In genomic region chr10:4070171-4070570, GRCh38 we compare ENCODE assay signal across 19 cellular contexts.
"Had no signal": no experiment of that assay in that cellular context is flagged by ENCODE, and none has a peak within 500 bp of the region (broad histone marks: within the 10 kb centered on the region; RNA-seq: fewer than 3 reads in every experiment).

No MANE protein-coding gene starts in this region.

- H3K4me1 Mint-ChIP-seq: stimulated activated memory B cell treated with anti-CD40 and anti-IgM and Interleukin-4, amounts not matched to agents 10 μg/mL and 1 μg/mL and 100 μg/mL, for 72 hours had no signal

- H3K27me3 ChIP-seq: adrenal gland, colonic mucosa, left lung, right lobe of liver, stomach, suprapubic skin had no signal

- H3K4me3 Mint-ChIP-seq: activated CD8-positive, alpha-beta T cell treated with anti-CD3 and anti-CD28 coated beads, Interleukin-2, amount 10 ng/mL, durations not matched to agents 7 days and 5 days; activated T-helper 17 cell treated with anti-CD3 and anti-CD28 coated beads, Interleukin-2, amount 50 U/mL, for 72 hours; natural killer cell treated with Interleukin-12 subunit alpha and Interleukin-12 subunit beta and Interleukin-15 and Interleukin-18, amount 100 ng/mL, for 72 hours; stimulated activated memory B cell treated with anti-CD40 and anti-IgM and Interleukin-4, amounts not matched to agents 10 μg/mL and 1 μg/mL and 100 μg/mL, for 72 hours had no signal

- H3K27ac ChIP-seq: adrenal gland, colonic mucosa, left lung, parathyroid adenoma, right lobe of liver, stomach had no signal

- H3K27me3 Mint-ChIP-seq: activated T-helper 17 cell treated with anti-CD3 and anti-CD28 coated beads, Interleukin-2, amount 50 U/mL, for 72 hours; natural killer cell treated with Interleukin-12 subunit alpha and Interleukin-12 subunit beta and Interleukin-15 and Interleukin-18, amount 100 ng/mL, for 72 hours; stimulated activated memory B cell treated with anti-CD40 and anti-IgM and Interleukin-4, amounts not matched to agents 10 μg/mL and 1 μg/mL and 100 μg/mL, for 72 hours had no signal

- H3K9me3 ChIP-seq: adrenal gland, colonic mucosa, left lung, right lobe of liver, stomach, suprapubic skin had no signal

- H3K36me3 ChIP-seq: adrenal gland, colonic mucosa, left lung, right lobe of liver, stomach, suprapubic skin had no signal

- FAIRE-seq: bronchial epithelial cell had no signal

- H3K4me1 ChIP-seq: colonic mucosa, parathyroid adenoma, right lobe of liver had no signal

- H3K9me3 Mint-ChIP-seq: activated naive CD4-positive, alpha-beta T cell treated with anti-CD3 and anti-CD28 coated beads, Interleukin-2, amount 50 U/mL, for 72 hours; activated T-helper 17 cell treated with anti-CD3 and anti-CD28 coated beads, Interleukin-2, amount 50 U/mL, for 72 hours; natural killer cell treated with Interleukin-12 subunit alpha and Interleukin-12 subunit beta and Interleukin-15 and Interleukin-18, amount 100 ng/mL, for 72 hours; stimulated activated memory B cell treated with anti-CD40 and anti-IgM and Interleukin-4, amounts not matched to agents 10 μg/mL and 1 μg/mL and 100 μg/mL, for 72 hours had no signal

- H3K4me3 ChIP-seq: adrenal gland, colonic mucosa, left lung, right lobe of liver, skin epidermis, stomach, suprapubic skin had no signal

- ATAC-seq: activated naive CD4-positive, alpha-beta T cell treated with anti-CD3 and anti-CD28 coated beads, Interleukin-2, amount 50 U/mL, for 72 hours; activated T-helper 17 cell treated with anti-CD3 and anti-CD28 coated beads, Interleukin-2, amount 50 U/mL, for 72 hours; left lung; natural killer cell treated with Interleukin-12 subunit alpha and Interleukin-12 subunit beta and Interleukin-15 and Interleukin-18, amount 100 ng/mL, for 72 hours; stimulated activated memory B cell treated with anti-CD40 and anti-IgM and Interleukin-4, amounts not matched to agents 10 μg/mL and 1 μg/mL and 100 μg/mL, for 72 hours had no signal

- H3K36me3 Mint-ChIP-seq: natural killer cell treated with Interleukin-12 subunit alpha and Interleukin-12 subunit beta and Interleukin-15 and Interleukin-18, amount 100 ng/mL, for 72 hours; stimulated activated memory B cell treated with anti-CD40 and anti-IgM and Interleukin-4, amounts not matched to agents 10 μg/mL and 1 μg/mL and 100 μg/mL, for 72 hours had no signal

- H3K27ac Mint-ChIP-seq: activated CD8-positive, alpha-beta T cell treated with anti-CD3 and anti-CD28 coated beads, Interleukin-2, amount 10 ng/mL, durations not matched to agents 7 days and 5 days; activated naive CD4-positive, alpha-beta T cell treated with anti-CD3 and anti-CD28 coated beads, Interleukin-2, amount 50 U/mL, for 72 hours; activated T-helper 17 cell treated with anti-CD3 and anti-CD28 coated beads, Interleukin-2, amount 50 U/mL, for 72 hours; natural killer cell treated with Interleukin-12 subunit alpha and Interleukin-12 subunit beta and Interleukin-15 and Interleukin-18, amount 100 ng/mL, for 72 hours; stimulated activated memory B cell treated with anti-CD40 and anti-IgM and Interleukin-4, amounts not matched to agents 10 μg/mL and 1 μg/mL and 100 μg/mL, for 72 hours had no signal

- H3K79me2 ChIP-seq: parathyroid adenoma had no signal

- DNase-seq: activated CD4-positive, alpha-beta T cell treated with anti-CD3 and anti-CD28 coated beads for 1 hour; activated CD4-positive, alpha-beta T cell treated with anti-CD3 and anti-CD28 coated beads, Interleukin-2, amount 50 U/mL, for 1 hour; activated CD8-positive, alpha-beta T cell treated with anti-CD3 and anti-CD28 coated beads, Interleukin-2, amount 10 ng/mL, durations not matched to agents 7 days and 5 days; activated T-cell treated with anti-CD3 and anti-CD28 coated beads, Interleukin-2, amount 50 U/mL, for 1 hour; adrenal gland; colonic mucosa; left lung; right lobe of liver; stimulated activated CD4-positive, alpha-beta T cell treated with anti-CD3 and anti-CD28 coated beads, Interleukin-2, amount 100 ng/mL, for 24 hours; stomach; T-helper 9 cell had no signal
